Comparison of ENCODE assay signal across 8 cellular contexts in the genomic region with DNA sequence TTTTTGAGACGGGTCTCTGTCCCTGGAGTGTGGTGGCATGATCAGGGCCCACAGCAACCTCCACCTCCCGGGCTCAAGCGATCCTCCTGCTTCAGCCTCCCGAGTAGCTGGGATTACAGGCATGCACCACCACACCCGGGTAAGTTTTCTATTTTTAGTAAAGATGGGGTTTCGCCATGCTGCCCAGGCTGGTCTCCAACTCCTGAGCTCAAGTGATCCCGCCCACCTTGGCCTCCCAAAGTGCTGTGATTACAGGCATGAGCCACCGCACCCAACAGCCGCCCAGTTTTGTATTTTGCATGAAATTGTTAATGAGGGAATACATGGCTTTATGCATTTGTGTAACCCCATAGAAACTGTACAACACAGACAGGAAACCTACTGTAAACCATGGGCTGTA. TPM values are rescaled to one million over a fixed set of nuclear protein-coding genes. Genes with fewer than 3 reads are reported as not detected.
A peak's percentile ranks its signal among the peaks of the same experiment; 100 is the strongest.
DNase-seq lines count a peak whose midpoint lies in the region; TF ChIP-seq lines count a peak whose summit lies in the region.
"Had no signal": no experiment of that assay in that cellular context is flagged by ENCODE, and none has a peak within 500 bp of the region (broad histone marks: within the 10 kb centered on the region; RNA-seq: fewer than 3 reads in every experiment).

No MANE protein-coding gene starts in this region.

- no peaks in the 10 kb centered on the region for H3K9me3 ChIP-seq in prostate gland
- H3K9me3 ChIP-seq in ovary, result no peaks in the 10 kb centered on the region

- DNase-seq in GM12864 (ENCODE audit: low read depth) (no peak), MV-4-11 (lab: John Stamatoyannopoulos, UW) (peak; percentile 19), coronary artery (ENCODE audit: low spot score) (no peak), prostate gland (ENCODE audit: low spot score) (no peak), NCI-H1436 (lab: John Stamatoyannopoulos, UW) (no peak), ovary (no peak)
- DNase-seq in activated effector memory CD4-positive, alpha-beta T cell treated with anti-CD3 and anti-CD28 coated beads, Interleukin-2, amount 50 U/mL, for 16 hours, result no peak

- TF ChIP-seq POLR2A in prostate gland (IDR thresholded peaks at IDR 0.05) (no peak), ovary (IDR thresholded peaks at IDR 0.05) (no peak)

- no peak for TF ChIP-seq CTCF in GM12864 (IDR thresholded peaks at IDR 0.05; ENCODE audit: low read depth, low read length, missing control alignments)
- no peak for TF ChIP-seq CTCF in coronary artery (IDR thresholded peaks at IDR 0.05)
- TF ChIP-seq CTCF in prostate gland (IDR thresholded peaks at IDR 0.05), result no peak
- no peak for TF ChIP-seq CTCF in ovary (IDR thresholded peaks at IDR 0.05)

- H3K27me3 ChIP-seq in prostate gland (replicated peaks; ENCODE audit: insufficient read depth) (no peaks in the 10 kb centered on the region), ovary (no peaks in the 10 kb centered on the region)

- H3K4me1 ChIP-seq in prostate gland (replicated peaks), result no peaks in the 10 kb centered on the region
- H3K4me1 ChIP-seq in ovary (ENCODE audit: insufficient read depth), result peaks cover 10% of the 10 kb centered on the region

- 47% methylated on average over 9 of the region's 9 CpGs for WGBS in prostate gland
- 61 to 77% (median 62%) methylated on average over 9 of the region's 9 CpGs for WGBS in ovary, 3 donors

- H3K36me3 ChIP-seq in prostate gland (no peaks in the 10 kb centered on the region), ovary (no peaks in the 10 kb centered on the region)

- intact Hi-C loops in prostate gland (cut with DNase I), result no loop called here
- intact Hi-C loops in ovary (cut with DNase I), result loop anchor here in 1 of 4 donors (1.0 kb wide), 1 partner anchor 38 kb away; no protein-coding TSS in a partner anchor

- H3K4me3 ChIP-seq in GM12864 (ENCODE audit: low read depth, low read length) (peak overlapping the region; percentile 42), coronary artery (peak overlapping the region; percentile 73), prostate gland (no peak overlapping the region), ovary (no peak overlapping the region)

- no peak for TF ChIP-seq EP300 in ovary (IDR thresholded peaks at IDR 0.05)

- H3K27ac ChIP-seq in coronary artery (peak overlapping the region in 1 of 2 donors; percentile 91), prostate gland (peak overlapping the region; percentile 38 to 42), ovary (no peak overlapping the region)

RNA-seq across cellular contexts. Expression of a gene that starts 2.8 kb away (rescaled TPM):
- total RNA-seq in prostate gland, result 10 to 100 TPM; 11.9 to 41.1 TPM
- 10 to 100 TPM in 5 of 7 donors, 1 to 10 TPM in 2; 7.0 to 22.3 (median 11.4) TPM for total RNA-seq in ovary
- 10 to 100 TPM in 1 of 2 donors, 1 to 10 TPM in 1; 1.2 to 14.7 TPM for polyA plus RNA-seq in ovary

RNA-seq across cellular contexts. Expression of a gene that starts 6.0 kb away (rescaled TPM):
- total RNA-seq in prostate gland (10 to 100 TPM; 47.5 to 64.9 TPM), ovary (10 to 100 TPM; 36.7 to 95.5 (median 64.2) TPM)
- polyA plus RNA-seq in ovary, result 10 to 100 TPM; 64.9 to 87.3 TPM

RNA-seq across cellular contexts. Expression of a gene that starts 15.6 kb away (rescaled TPM):
- total RNA-seq in prostate gland, result 1 to 10 TPM; 2.4 to 4.4 TPM
- 1 to 10 TPM in 6 of 7 donors, under 1 TPM in 1; 0.80 to 4.9 (median 2.5) TPM for total RNA-seq in ovary
- 1 to 10 TPM; 1.2 to 2.8 TPM for polyA plus RNA-seq in ovary

RNA-seq across cellular contexts. Expression of a gene that starts 24.4 kb away (rescaled TPM):
- total RNA-seq in prostate gland (1 to 10 TPM in 1 of 2 donors, under 1 TPM in 1; 0.41 to 2.5 TPM), ovary (1 to 10 TPM in 1 of 7 donors, under 1 TPM in 4, not detected in 2; 0.34 to 1.5 (median 0.50) TPM)
- 1 to 10 TPM in 1 of 2 donors, not detected in 1; 1.3 TPM for polyA plus RNA-seq in ovary
- total RNA-seq: mononuclear cell had no signal

RNA-seq across cellular contexts. Expression of a gene that starts 42.8 kb away (rescaled TPM):
- 100 to 1,000 TPM in 1 of 2 donors, 10 to 100 TPM in 1; 67.7 to 115 TPM for total RNA-seq in prostate gland
- total RNA-seq in ovary, result 10 to 100 TPM; 26.3 to 62.5 (median 53.1) TPM
- 10 to 100 TPM; 13.3 to 19.7 TPM for polyA plus RNA-seq in ovary

Comparison
In these comparisons a context has a peak if more than half of its experiments do, and no peak if none do; other contexts are left out.
1. H3K4me3 ChIP-seq: peak in GM12864 (single experiment) and coronary artery (single experiment); none in prostate gland (0 of 2) and ovary (single experiment).
2. H3K27ac ChIP-seq: peak in prostate gland (2 of 2); none in ovary (0 of 2).